ENCODE assay signal across 8 cellular contexts in the genomic region with DNA sequence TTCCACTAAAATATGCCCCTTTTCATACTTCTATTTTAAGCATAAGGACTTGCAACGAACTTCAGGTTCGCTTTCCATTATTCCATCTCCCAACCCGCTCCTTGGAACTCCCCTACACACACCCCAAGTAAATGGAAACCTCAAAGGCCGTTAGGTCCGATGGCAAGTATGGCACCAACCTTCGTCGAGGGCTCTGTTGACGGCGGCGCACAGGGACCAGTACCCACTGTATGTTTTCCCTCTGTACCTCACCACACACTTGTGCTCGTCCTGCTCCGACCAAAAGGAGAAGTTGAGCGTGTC. TPM values are rescaled to one million over a fixed set of nuclear protein-coding genes. Genes with fewer than 3 reads are reported as not detected.
A peak's percentile ranks its signal among the peaks of the same experiment; 100 is the strongest.
DNase-seq lines count a peak whose midpoint lies in the region; ATAC-seq and TF ChIP-seq lines count a peak whose summit lies in the region.

No MANE protein-coding gene starts in this region.

- peak overlapping the region; percentile 89 for H3K4me3 ChIP-seq in CD4-positive, CD25-positive, alpha-beta regulatory T cell (ENCODE audit: low read depth, low read length)
- peak overlapping the region; percentile 66 for H3K4me3 ChIP-seq in right cardiac atrium (ENCODE audit: low read length)

- POLR2A ChIA-PET in activated B cell treated with CpG ODN at 0.5 μM for 24 hours (lab: Charles Lee) = interaction anchor here (1.0 to 2.8 kb wide), 6 partner anchors 9 to 338 kb away, joined by 3 to 45 read pairs (median 4); a partner anchor contains a TSS

- no peaks in the 10 kb centered on the region for H3K27me3 ChIP-seq in CD4-positive, CD25-positive, alpha-beta regulatory T cell (ENCODE audit: control insufficient read depth, insufficient read depth, low read length)
- no peaks in the 10 kb centered on the region for H3K27me3 ChIP-seq in right cardiac atrium (ENCODE audit: control insufficient read depth, insufficient read depth)

- H3K4me1 ChIP-seq in CD4-positive, CD25-positive, alpha-beta regulatory T cell (ENCODE audit: control insufficient read depth, insufficient read depth, low read length, poor library complexity, severe bottlenecking) = peaks cover 18% of the 10 kb centered on the region
- H3K4me1 ChIP-seq in right cardiac atrium (ENCODE audit: control insufficient read depth, insufficient read depth, low read length) = no peaks in the 10 kb centered on the region

- peak overlapping the region; percentile 94 to 98 (median 98) for H3K27ac Mint-ChIP-seq in CD4-positive, CD25-positive, alpha-beta regulatory T cell
- H3K27ac Mint-ChIP-seq in activated B cell treated with CpG ODN at 0.5 μM for 24 hours = peak overlapping the region; percentile 94
- H3K27ac Mint-ChIP-seq in stimulated activated effector memory CD8-positive, alpha-beta T cell treated with anti-CD3 and anti-CD28 coated beads, Interleukin-12 subunit alpha, Interleukin-12 subunit beta, amount 100 ng/mL, for 72 hours = peak overlapping the region; percentile 99

- H3K9me3 Mint-ChIP-seq in CD4-positive, CD25-positive, alpha-beta regulatory T cell = no peaks in the 10 kb centered on the region
- H3K9me3 Mint-ChIP-seq in activated B cell treated with CpG ODN at 0.5 μM for 24 hours = no peaks in the 10 kb centered on the region
- H3K9me3 Mint-ChIP-seq in stimulated activated effector memory CD8-positive, alpha-beta T cell treated with anti-CD3 and anti-CD28 coated beads, Interleukin-12 subunit alpha, Interleukin-12 subunit beta, amount 100 ng/mL, for 72 hours = no peaks in the 10 kb centered on the region

- H3K27ac ChIP-seq in CD4-positive, CD25-positive, alpha-beta regulatory T cell (ENCODE audit: insufficient read depth, low read length, poor library complexity, severe bottlenecking) = peak overlapping the region; percentile 70
- no peak overlapping the region for H3K27ac ChIP-seq in right cardiac atrium (ENCODE audit: low read length)

- H3K9me3 ChIP-seq in CD4-positive, CD25-positive, alpha-beta regulatory T cell (ENCODE audit: control insufficient read depth in 2 of 2, low read length in 2 of 2) = no peaks in the 10 kb centered on the region
- no peaks in the 10 kb centered on the region for H3K9me3 ChIP-seq in right cardiac atrium (ENCODE audit: control insufficient read depth, low read length)

- no peaks in the 10 kb centered on the region for H3K36me3 Mint-ChIP-seq in CD4-positive, CD25-positive, alpha-beta regulatory T cell
- peaks cover 9% of the 10 kb centered on the region for H3K36me3 Mint-ChIP-seq in activated B cell treated with CpG ODN at 0.5 μM for 24 hours (ENCODE audit: low read depth)
- H3K36me3 Mint-ChIP-seq in stimulated activated effector memory CD8-positive, alpha-beta T cell treated with anti-CD3 and anti-CD28 coated beads, Interleukin-12 subunit alpha, Interleukin-12 subunit beta, amount 100 ng/mL, for 72 hours = peaks cover 61% of the 10 kb centered on the region

- intact Hi-C loops in activated B cell treated with CpG ODN at 0.5 μM for 24 hours (cut with micrococcal nuclease) (loop anchor here (1.0 kb wide), 3 partner anchors 10 to 35 kb away; a partner anchor contains a TSS), right cardiac atrium (cut with DNase I) (no loop called here)

- peak in 2 of 3 donors; percentile 14 to 57 for DNase-seq in CD4-positive, CD25-positive, alpha-beta regulatory T cell
- DNase-seq in activated B cell treated with CpG ODN at 0.5 μM for 24 hours (no peak), right cardiac atrium (no peak), NCI-H446 treated with DMSO at 0.1 percent for 48 hours (lab: John Stamatoyannopoulos, UW) (no peak)
- no peak for DNase-seq in stimulated activated effector memory CD8-positive, alpha-beta T cell treated with anti-CD3 and anti-CD28 coated beads, Interleukin-12 subunit alpha, Interleukin-12 subunit beta, amount 100 ng/mL, for 72 hours (ENCODE audit: low spot score in 2 of 2)
- DNase-seq in stimulated activated CD4-positive, alpha-beta T cell treated with anti-CD3 and anti-CD28 coated beads, Interleukin-4, amount 100 ng/mL, for 4 hours = no peak

- TF ChIP-seq CTCF in activated B cell treated with CpG ODN at 0.5 μM for 24 hours (IDR thresholded peaks at IDR 0.05) = no peak

- CTCF ChIA-PET in activated B cell treated with CpG ODN at 0.5 μM for 24 hours (lab: Charles Lee) = interaction anchor here (1.0 kb wide), 1 partner anchor 24 kb away, joined by 4 read pairs; a partner anchor contains a TSS

- H3K27me3 Mint-ChIP-seq in CD4-positive, CD25-positive, alpha-beta regulatory T cell = no peaks in the 10 kb centered on the region
- no peaks in the 10 kb centered on the region for H3K27me3 Mint-ChIP-seq in activated B cell treated with CpG ODN at 0.5 μM for 24 hours

- H3K4me3 Mint-ChIP-seq in CD4-positive, CD25-positive, alpha-beta regulatory T cell = peak overlapping the region; percentile 96 to 99 (median 97)
- peak overlapping the region; percentile 97 for H3K4me3 Mint-ChIP-seq in activated B cell treated with CpG ODN at 0.5 μM for 24 hours
- H3K4me3 Mint-ChIP-seq in stimulated activated effector memory CD8-positive, alpha-beta T cell treated with anti-CD3 and anti-CD28 coated beads, Interleukin-12 subunit alpha, Interleukin-12 subunit beta, amount 100 ng/mL, for 72 hours = peak overlapping the region; percentile 100

- peaks cover 0 to 26% (median 14%) of the 10 kb centered on the region in 4 donors for H3K4me1 Mint-ChIP-seq in CD4-positive, CD25-positive, alpha-beta regulatory T cell
- peaks cover 19% of the 10 kb centered on the region for H3K4me1 Mint-ChIP-seq in activated B cell treated with CpG ODN at 0.5 μM for 24 hours
- H3K4me1 Mint-ChIP-seq in stimulated activated effector memory CD8-positive, alpha-beta T cell treated with anti-CD3 and anti-CD28 coated beads, Interleukin-12 subunit alpha, Interleukin-12 subunit beta, amount 100 ng/mL, for 72 hours = peaks cover 17% of the 10 kb centered on the region

- H3K36me3 ChIP-seq in CD4-positive, CD25-positive, alpha-beta regulatory T cell (ENCODE audit: control insufficient read depth, insufficient read depth, low read length) = no peaks in the 10 kb centered on the region

- ATAC-seq in CD4-positive, CD25-positive, alpha-beta regulatory T cell (ENCODE audit: low read depth in 2 of 2) = peak; percentile 48 to 53
- ATAC-seq in HG02981 (IDR thresholded peaks at IDR 0.05; ENCODE audit: unreplicated experiment) = peak; percentile 57
- ATAC-seq in activated B cell treated with CpG ODN at 0.5 μM for 24 hours (ENCODE audit: low read depth) = peak; percentile 66
- ATAC-seq in right cardiac atrium = no peak
- ATAC-seq in stimulated activated effector memory CD8-positive, alpha-beta T cell treated with anti-CD3 and anti-CD28 coated beads, Interleukin-12 subunit alpha, Interleukin-12 subunit beta, amount 100 ng/mL, for 72 hours = peak; percentile 69
- no peak for ATAC-seq in HG03439 (IDR thresholded peaks at IDR 0.05; ENCODE audit: unreplicated experiment)

- 17% methylated on average over 13 of the region's 13 CpGs for WGBS in right cardiac atrium

RNA-seq across cellular contexts. Expression of a gene that starts 24.1 kb away (rescaled TPM):
- total RNA-seq in CD4-positive, CD25-positive, alpha-beta regulatory T cell = 617 TPM
- polyA plus RNA-seq in CD4-positive, CD25-positive, alpha-beta regulatory T cell = 1,000 to 10,000 TPM in 1 of 4 donors, 100 to 1,000 TPM in 3; 941 to 1,033 (median 952) TPM
- 645 and 678 TPM in 2 replicates for total RNA-seq in activated B cell treated with CpG ODN at 0.5 μM for 24 hours
- 100 to 1,000 TPM; 304 to 327 (median 310) TPM for total RNA-seq in right cardiac atrium
- polyA plus RNA-seq in right cardiac atrium = 215 TPM

RNA-seq across cellular contexts. Expression of a gene that starts 24.7 kb away (rescaled TPM):
- total RNA-seq in CD4-positive, CD25-positive, alpha-beta regulatory T cell = 2.8 TPM
- 1 to 10 TPM; 5.5 to 9.8 (median 7.7) TPM for polyA plus RNA-seq in CD4-positive, CD25-positive, alpha-beta regulatory T cell
- total RNA-seq in activated B cell treated with CpG ODN at 0.5 μM for 24 hours (6.6 and 8.5 TPM in 2 replicates), right cardiac atrium (1 to 10 TPM; 2.3 to 5.6 (median 4.5) TPM)
- 2.0 TPM for polyA plus RNA-seq in right cardiac atrium

RNA-seq across cellular contexts. Expression of a gene that starts 34.7 kb away (rescaled TPM):
- 2.9 TPM for total RNA-seq in CD4-positive, CD25-positive, alpha-beta regulatory T cell
- polyA plus RNA-seq in CD4-positive, CD25-positive, alpha-beta regulatory T cell = 1 to 10 TPM in 1 of 4 donors, under 1 TPM in 2, not detected in 1; 0.46 to 1.3 (median 0.59) TPM
- total RNA-seq in activated B cell treated with CpG ODN at 0.5 μM for 24 hours (4.9 and 5.1 TPM in 2 replicates), right cardiac atrium (1 to 10 TPM; 4.0 to 6.5 (median 4.4) TPM)
- polyA plus RNA-seq in right cardiac atrium = 0.75 TPM

Comparison
In these comparisons a context has a peak if more than half of its experiments do, and no peak if none do; other contexts are left out.
1. ATAC-seq: peak in CD4-positive, CD25-positive, alpha-beta regulatory T cell (2 of 2), HG02981 (single experiment), activated B cell treated with CpG ODN at 0.5 μM for 24 hours (single experiment) and stimulated activated effector memory CD8-positive, alpha-beta T cell treated with anti-CD3 and anti-CD28 coated beads, Interleukin-12 subunit alpha, Interleukin-12 subunit beta, amount 100 ng/mL, for 72 hours (single experiment); none in right cardiac atrium (0 of 2) and HG03439 (single experiment).
2. DNase-seq: peak in CD4-positive, CD25-positive, alpha-beta regulatory T cell (2 of 3); none in activated B cell treated with CpG ODN at 0.5 μM for 24 hours (single experiment), right cardiac atrium (0 of 3), stimulated activated effector memory CD8-positive, alpha-beta T cell treated with anti-CD3 and anti-CD28 coated beads, Interleukin-12 subunit alpha, Interleukin-12 subunit beta, amount 100 ng/mL, for 72 hours (0 of 2), stimulated activated CD4-positive, alpha-beta T cell treated with anti-CD3 and anti-CD28 coated beads, Interleukin-4, amount 100 ng/mL, for 4 hours (0 of 2) and NCI-H446 treated with DMSO at 0.1 percent for 48 hours (single experiment).
3. Peak in every context shown above with its lines, with median percentiles within 50 percentile points of each other: H3K27ac Mint-ChIP-seq and H3K4me3 Mint-ChIP-seq.